ENCODE assay signal across 9 cellular contexts in the genomic region with DNA sequence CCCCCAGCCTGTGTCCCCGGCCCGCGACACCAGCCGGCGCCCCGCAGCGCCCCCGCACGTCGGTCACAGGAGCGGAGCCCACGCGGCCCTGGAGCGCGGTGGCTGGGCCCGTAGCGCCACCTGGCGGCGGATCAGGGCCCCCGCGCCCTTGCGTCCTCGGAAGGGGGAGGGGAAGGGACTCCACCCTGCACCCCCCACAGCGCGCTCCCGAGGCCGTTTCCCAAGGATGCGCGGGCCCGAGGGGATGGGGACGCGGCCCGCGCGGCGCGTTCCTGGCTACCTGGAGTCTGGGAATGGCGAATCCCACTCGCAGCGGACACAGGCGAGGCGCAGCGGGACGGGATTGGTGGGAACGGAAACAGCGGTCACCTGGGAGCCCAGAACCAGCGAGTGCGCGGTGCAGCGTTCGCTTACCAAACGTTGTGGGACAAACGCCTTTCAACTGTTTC. TPM values are rescaled to one million over a fixed set of nuclear protein-coding genes. Genes with fewer than 3 reads are reported as not detected.
DNase-seq lines count a peak whose midpoint lies in the region; ATAC-seq, FAIRE-seq and TF ChIP-seq lines count a peak whose summit lies in the region.
"Had no signal": no experiment of that assay in that cellular context is flagged by ENCODE, and none has a peak within 500 bp of the region (broad histone marks: within the 10 kb centered on the region; RNA-seq: fewer than 3 reads in every experiment).

No MANE protein-coding gene starts in this region.

- no peak overlapping the region for H4K91ac ChIP-seq in trophoblast cell (ENCODE audit: low read depth, low read length)

- H2BK5ac ChIP-seq in trophoblast cell (ENCODE audit: low read depth, low read length, poor library complexity), result no peak overlapping the region

- peak; percentile 86 for ATAC-seq in GM21360 (IDR thresholded peaks at IDR 0.05; ENCODE audit: unreplicated experiment)
- peak; percentile 89 for ATAC-seq in Right ventricle myocardium inferior

- no peak overlapping the region for H3K18ac ChIP-seq in trophoblast cell (ENCODE audit: low read length)

- H3K4me1 ChIP-seq in trophoblast cell (ENCODE audit: control insufficient read depth in 1 of 2, insufficient read depth in 2 of 2, low read length in 2 of 2), result peaks cover 2 to 8% of the 10 kb centered on the region in 2 experiments
- peaks cover 0 to 7% (median 5%) of the 10 kb centered on the region in 4 donors for H3K4me1 ChIP-seq in tibial artery

- peak overlapping the region; percentile 70 for H3K4me3 ChIP-seq in trophoblast cell (ENCODE audit: low read depth, low read length)
- H3K4me3 ChIP-seq in tibial artery, result peak overlapping the region in 1 of 2 donors; percentile 27

- peak overlapping the region; percentile 46 for H2AFZ ChIP-seq in trophoblast cell (ENCODE audit: insufficient read depth, low read length, poor library complexity)

- H3K27ac ChIP-seq in RWPE1 (no peak overlapping the region), trophoblast cell (ENCODE audit: low read depth, low read length) (no peak overlapping the region), tibial artery (no peak overlapping the region)
- H3K27ac ChIP-seq: epithelial cell of prostate had no signal

- no peaks in the 10 kb centered on the region for H3K27me3 Mint-ChIP-seq in activated naive CD4-positive, alpha-beta T cell treated with anti-CD3 and anti-CD28 coated beads for 36 hours (ENCODE audit: low read depth)

- no peaks in the 10 kb centered on the region for H3K36me3 ChIP-seq in trophoblast cell (ENCODE audit: control insufficient read depth in 1 of 2, insufficient read depth in 2 of 2, low read length in 2 of 2)
- H3K36me3 ChIP-seq in tibial artery, result no peaks in the 10 kb centered on the region

- peaks cover 16% of the 10 kb centered on the region for H3K9me3 Mint-ChIP-seq in activated naive CD4-positive, alpha-beta T cell treated with anti-CD3 and anti-CD28 coated beads for 36 hours

- H3K79me1 ChIP-seq in trophoblast cell (ENCODE audit: low read length), result no peaks in the 10 kb centered on the region

- no peak overlapping the region for H3K14ac ChIP-seq in trophoblast cell (ENCODE audit: low read length)

- H2BK12ac ChIP-seq in trophoblast cell (ENCODE audit: low read length), result no peak overlapping the region

- H3K23ac ChIP-seq in trophoblast cell (ENCODE audit: low read length), result no peak overlapping the region

- POLR2A ChIA-PET in RWPE1 (lab: Yijun Ruan, JAX; ENCODE audit: low non-redundant PET), result no interaction called here

- CTCF ChIA-PET in RWPE1 (lab: Yijun Ruan, JAX), result interaction anchor here (0.8 to 1.7 kb wide), 3 partner anchors 71 to 1362 kb away, joined by 5 to 6 read pairs (median 5); no protein-coding TSS in a partner anchor
- CTCF ChIA-PET in activated naive CD4-positive, alpha-beta T cell treated with anti-CD3 and anti-CD28 coated beads for 36 hours (lab: Charles Lee), result interaction anchor here (1.0 to 3.6 kb wide), 16 partner anchors 12 to 115 kb away, joined by 3 to 28 read pairs (median 5); partner anchors contain the start of gene MKI67

- WGBS in trophoblast cell (ENCODE audit: extremely low coverage, insufficient coverage, insufficient read length), result no CpG with 5 or more reads among the region's 53 CpGs

- TF ChIP-seq CTCF in RWPE1 (conservative IDR thresholded peaks at IDR 0.05; ENCODE audit: low read depth) (peak; percentile 96), tibial artery (IDR thresholded peaks at IDR 0.05) (peak; percentile 54 to 61)

- H2AK5ac ChIP-seq in trophoblast cell (ENCODE audit: low read length), result no peak overlapping the region

- no peak for FAIRE-seq in HTR-8/SVneo (lab: Jason Lieb, UNC)

- H3K27ac Mint-ChIP-seq in activated naive CD4-positive, alpha-beta T cell treated with anti-CD3 and anti-CD28 coated beads for 36 hours, result no peak overlapping the region

- H3K9ac ChIP-seq in trophoblast cell (ENCODE audit: low read length), result no peak overlapping the region

- peaks cover 18% of the 10 kb centered on the region for H3K4me1 Mint-ChIP-seq in activated naive CD4-positive, alpha-beta T cell treated with anti-CD3 and anti-CD28 coated beads for 36 hours (ENCODE audit: low read depth)

- H3K79me2 ChIP-seq in trophoblast cell (ENCODE audit: control insufficient read depth, insufficient read depth, low read length, poor library complexity), result no peaks in the 10 kb centered on the region

- peak overlapping the region; percentile 3 for H4K8ac ChIP-seq in trophoblast cell (ENCODE audit: low read depth, low read length)

- peak overlapping the region; percentile 65 for H3K4me3 Mint-ChIP-seq in activated naive CD4-positive, alpha-beta T cell treated with anti-CD3 and anti-CD28 coated beads for 36 hours

- no peaks in the 10 kb centered on the region for H3K36me3 Mint-ChIP-seq in activated naive CD4-positive, alpha-beta T cell treated with anti-CD3 and anti-CD28 coated beads for 36 hours (ENCODE audit: low read depth)

- H4K12ac ChIP-seq in trophoblast cell (ENCODE audit: low read depth, low read length), result no peak overlapping the region

- intact Hi-C loops in activated naive CD4-positive, alpha-beta T cell treated with anti-CD3 and anti-CD28 coated beads for 36 hours (cut with micrococcal nuclease), result loop anchor here (1.0 to 2.0 kb wide), 5 partner anchors 63 to 243 kb away; partner anchors contain the start of gene PTPRE
- intact Hi-C loops in Right ventricle myocardium inferior (cut with DNase I) (loop anchor here (2.0 kb wide), 1 partner anchor 71 kb away; no protein-coding TSS in a partner anchor), tibial artery (cut with DNase I; ENCODE audit: low total_unique reads) (no loop called here)

- peak overlapping the region; percentile 96 for H3K4me2 ChIP-seq in trophoblast cell (ENCODE audit: low read length)

- H3K9me3 ChIP-seq in trophoblast cell (ENCODE audit: insufficient read depth, low read depth, low read length) (peaks cover 3% of the 10 kb centered on the region), tibial artery (no peaks in the 10 kb centered on the region)

- no peak overlapping the region for H3K4ac ChIP-seq in trophoblast cell (ENCODE audit: low read depth, low read length)

- no peak overlapping the region for H2BK120ac ChIP-seq in trophoblast cell (ENCODE audit: insufficient read depth, low read length, poor library complexity)

- peak; percentile 42 for DNase-seq in COLO829 (ENCODE audit: low spot score)
- peak; percentile 52 for DNase-seq in HTR-8/SVneo (ENCODE audit: insufficient read length, low spot score)
- peak; percentile 92 for DNase-seq in RWPE1 (ENCODE audit: low spot score)
- DNase-seq in activated naive CD4-positive, alpha-beta T cell treated with anti-CD3 and anti-CD28 coated beads for 36 hours, result peak; percentile 77
- peak; percentile 86 for DNase-seq in Right ventricle myocardium inferior (ENCODE audit: missing footprints)
- DNase-seq in trophoblast cell, result peak; percentile 59 to 80
- DNase-seq in tibial artery, result no peak

- no peaks in the 10 kb centered on the region for H3K27me3 ChIP-seq in trophoblast cell (ENCODE audit: insufficient read depth, low read length)
- H3K27me3 ChIP-seq in tibial artery, result peaks cover 0 to 48% of the 10 kb centered on the region in 2 donors

RNA-seq across cellular contexts. Expression of gene MKI67, which starts 23.8 kb away (rescaled TPM):
- 100 to 1,000 TPM; 266 to 273 TPM for total RNA-seq in activated naive CD4-positive, alpha-beta T cell treated with anti-CD3 and anti-CD28 coated beads for 36 hours
- 2.1 TPM for total RNA-seq in Right ventricle myocardium inferior
- 28.7 and 34.2 TPM in 2 replicates for polyA plus RNA-seq in trophoblast cell (2013)

Comparison
In these comparisons a context has a peak if more than half of its experiments do, and no peak if none do; other contexts are left out.
1. DNase-seq: peak in COLO829 (single experiment), HTR-8/SVneo (single experiment), RWPE1 (single experiment), activated naive CD4-positive, alpha-beta T cell treated with anti-CD3 and anti-CD28 coated beads for 36 hours (single experiment), Right ventricle myocardium inferior (single experiment) and trophoblast cell (2 of 2); none in tibial artery (0 of 2).
2. RNA of gene MKI67, which starts 23.8 kb away (total RNA-seq): 266 to 273 TPM in activated naive CD4-positive, alpha-beta T cell treated with anti-CD3 and anti-CD28 coated beads for 36 hours; 2.1 TPM in Right ventricle myocardium inferior (single experiment); every median in the first group is over 10 times any median in the second.